In the genomic region with DNA sequence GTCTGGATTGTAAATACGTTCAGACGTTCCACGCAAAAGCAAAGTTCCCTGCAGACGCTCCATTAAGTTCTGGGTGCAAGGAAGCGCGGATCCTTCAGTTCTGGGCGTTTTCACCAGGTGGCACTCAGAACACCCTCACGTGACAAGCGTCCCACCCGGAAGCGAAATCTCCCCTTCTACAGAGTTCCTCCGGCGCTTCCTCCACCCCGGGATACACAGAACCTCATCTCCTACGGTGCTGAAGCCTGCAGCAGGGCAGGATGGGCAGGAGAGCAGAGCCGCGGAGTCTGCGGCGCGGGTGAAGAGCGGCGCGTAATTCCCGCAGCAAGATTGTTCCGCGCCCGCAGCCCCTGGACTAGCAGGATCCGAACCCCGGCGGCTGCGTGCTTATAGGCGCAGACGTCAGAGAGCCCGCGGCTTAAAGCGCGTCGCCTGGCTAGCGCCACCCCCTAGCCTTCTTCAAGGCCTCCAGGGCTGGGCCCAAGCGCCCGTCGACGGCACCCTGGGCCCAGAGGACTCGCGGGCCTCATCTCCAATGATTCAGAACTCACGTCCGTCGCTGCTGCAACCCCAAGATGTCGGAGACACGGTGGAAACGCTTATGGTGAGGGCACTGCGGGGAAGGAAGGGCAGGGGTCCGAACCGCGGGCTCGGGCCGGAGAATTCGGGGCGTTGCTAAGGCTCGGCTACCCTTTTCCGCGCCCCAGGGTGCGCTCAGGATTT, we compare ENCODE assay signal across 1 cellular context.
TF ChIP-seq lines count a peak whose summit lies in the region.

A gene with protein sequence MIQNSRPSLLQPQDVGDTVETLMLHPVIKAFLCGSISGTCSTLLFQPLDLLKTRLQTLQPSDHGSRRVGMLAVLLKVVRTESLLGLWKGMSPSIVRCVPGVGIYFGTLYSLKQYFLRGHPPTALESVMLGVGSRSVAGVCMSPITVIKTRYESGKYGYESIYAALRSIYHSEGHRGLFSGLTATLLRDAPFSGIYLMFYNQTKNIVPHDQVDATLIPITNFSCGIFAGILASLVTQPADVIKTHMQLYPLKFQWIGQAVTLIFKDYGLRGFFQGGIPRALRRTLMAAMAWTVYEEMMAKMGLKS (plus strand): TSS at position 181 of the 723 bp plus-strand sequence. CDS start 355 bp downstream, at position 536.

TF ChIP-seq in K562, 482 proteins besides CTCF, POLR2A, EP300 and RAD21 (continued from another document and continues in another):
- TF ChIP-seq ZKSCAN1 (IDR thresholded peaks at IDR 0.05; ENCODE audit: low read depth, low read length): peak; percentile 58
- no peak for TF ChIP-seq ZSCAN29 (IDR thresholded peaks at IDR 0.05)
- TF ChIP-seq GABPB1 (CRISPR knock-in tag; IDR thresholded peaks at IDR 0.05): peak; percentile 80; the same call in 1 of the 2 replicates
- TF ChIP-seq CCNT2 (IDR thresholded peaks at IDR 0.05; ENCODE audit: borderline replicate concordance, extremely low read depth, insufficient read length, low read depth, low read length): peak; percentile 22
- TF ChIP-seq, protein P1, sequence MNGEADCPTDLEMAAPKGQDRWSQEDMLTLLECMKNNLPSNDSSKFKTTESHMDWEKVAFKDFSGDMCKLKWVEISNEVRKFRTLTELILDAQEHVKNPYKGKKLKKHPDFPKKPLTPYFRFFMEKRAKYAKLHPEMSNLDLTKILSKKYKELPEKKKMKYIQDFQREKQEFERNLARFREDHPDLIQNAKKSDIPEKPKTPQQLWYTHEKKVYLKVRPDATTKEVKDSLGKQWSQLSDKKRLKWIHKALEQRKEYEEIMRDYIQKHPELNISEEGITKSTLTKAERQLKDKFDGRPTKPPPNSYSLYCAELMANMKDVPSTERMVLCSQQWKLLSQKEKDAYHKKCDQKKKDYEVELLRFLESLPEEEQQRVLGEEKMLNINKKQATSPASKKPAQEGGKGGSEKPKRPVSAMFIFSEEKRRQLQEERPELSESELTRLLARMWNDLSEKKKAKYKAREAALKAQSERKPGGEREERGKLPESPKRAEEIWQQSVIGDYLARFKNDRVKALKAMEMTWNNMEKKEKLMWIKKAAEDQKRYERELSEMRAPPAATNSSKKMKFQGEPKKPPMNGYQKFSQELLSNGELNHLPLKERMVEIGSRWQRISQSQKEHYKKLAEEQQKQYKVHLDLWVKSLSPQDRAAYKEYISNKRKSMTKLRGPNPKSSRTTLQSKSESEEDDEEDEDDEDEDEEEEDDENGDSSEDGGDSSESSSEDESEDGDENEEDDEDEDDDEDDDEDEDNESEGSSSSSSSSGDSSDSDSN (IDR thresholded peaks at IDR 0.05; ENCODE audit: borderline replicate concordance in 1 of 2, low read depth in 2 of 2, low read length in 2 of 2): peak in 1 of 2 experiments; percentile 83; a peak in 1 of 4 replicates
- TF ChIP-seq MTA3 (IDR thresholded peaks at IDR 0.05; ENCODE audit: borderline replicate concordance): peak; percentile 81; the same call in 1 of the 2 replicates
- TF ChIP-seq ZNF274 (IDR thresholded peaks at IDR 0.05; ENCODE audit: borderline replicate concordance, low read depth, low read length): no peak
- peak; percentile 94 for TF ChIP-seq GABPA (tag; conservative IDR thresholded peaks at IDR 0.05; ENCODE audit: low read depth)
- TF ChIP-seq KAT7 (CRISPR knock-in tag; IDR thresholded peaks at IDR 0.05; ENCODE audit: borderline replicate concordance): peak; percentile 78; the same call in 1 of the 2 replicates
- no peak for TF ChIP-seq RBM22 (IDR thresholded peaks at IDR 0.05; ENCODE audit: low read depth, low read length, poor library complexity, severe bottlenecking)
- TF ChIP-seq PPARD (CRISPR knock-in tag; IDR thresholded peaks at IDR 0.05): no peak
- TF ChIP-seq HDAC6 (IDR thresholded peaks at IDR 0.05; ENCODE audit: low read depth, low read length): no peak
- no peak for TF ChIP-seq EWSR1 (IDR thresholded peaks at IDR 0.05; ENCODE audit: borderline replicate concordance, low read depth, partially characterized antibody)
- TF ChIP-seq ZC3H8 (IDR thresholded peaks at IDR 0.05): no peak
- peak; percentile 80 for TF ChIP-seq C11orf30 (IDR thresholded peaks at IDR 0.05; ENCODE audit: low read depth)
- TF ChIP-seq ZNF584 (CRISPR knock-in tag; IDR thresholded peaks at IDR 0.05; ENCODE audit: low read depth): no peak
- TF ChIP-seq, protein P2, sequence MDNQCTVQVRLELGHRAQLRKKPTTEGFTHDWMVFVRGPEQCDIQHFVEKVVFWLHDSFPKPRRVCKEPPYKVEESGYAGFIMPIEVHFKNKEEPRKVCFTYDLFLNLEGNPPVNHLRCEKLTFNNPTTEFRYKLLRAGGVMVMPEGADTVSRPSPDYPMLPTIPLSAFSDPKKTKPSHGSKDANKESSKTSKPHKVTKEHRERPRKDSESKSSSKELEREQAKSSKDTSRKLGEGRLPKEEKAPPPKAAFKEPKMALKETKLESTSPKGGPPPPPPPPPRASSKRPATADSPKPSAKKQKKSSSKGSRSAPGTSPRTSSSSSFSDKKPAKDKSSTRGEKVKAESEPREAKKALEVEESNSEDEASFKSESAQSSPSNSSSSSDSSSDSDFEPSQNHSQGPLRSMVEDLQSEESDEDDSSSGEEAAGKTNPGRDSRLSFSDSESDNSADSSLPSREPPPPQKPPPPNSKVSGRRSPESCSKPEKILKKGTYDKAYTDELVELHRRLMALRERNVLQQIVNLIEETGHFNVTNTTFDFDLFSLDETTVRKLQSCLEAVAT (IDR thresholded peaks at IDR 0.05): peak in 1 of 2 experiments; percentile 21; a peak in 1 of 4 replicates
- TF ChIP-seq, protein P3, sequence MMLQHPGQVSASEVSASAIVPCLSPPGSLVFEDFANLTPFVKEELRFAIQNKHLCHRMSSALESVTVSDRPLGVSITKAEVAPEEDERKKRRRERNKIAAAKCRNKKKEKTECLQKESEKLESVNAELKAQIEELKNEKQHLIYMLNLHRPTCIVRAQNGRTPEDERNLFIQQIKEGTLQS (IDR thresholded peaks at IDR 0.05): no peak
- TF ChIP-seq, protein P3 (CRISPR knock-in tag; conservative IDR thresholded peaks at IDR 0.05): peak; percentile 85
- TF ChIP-seq, protein P4, sequence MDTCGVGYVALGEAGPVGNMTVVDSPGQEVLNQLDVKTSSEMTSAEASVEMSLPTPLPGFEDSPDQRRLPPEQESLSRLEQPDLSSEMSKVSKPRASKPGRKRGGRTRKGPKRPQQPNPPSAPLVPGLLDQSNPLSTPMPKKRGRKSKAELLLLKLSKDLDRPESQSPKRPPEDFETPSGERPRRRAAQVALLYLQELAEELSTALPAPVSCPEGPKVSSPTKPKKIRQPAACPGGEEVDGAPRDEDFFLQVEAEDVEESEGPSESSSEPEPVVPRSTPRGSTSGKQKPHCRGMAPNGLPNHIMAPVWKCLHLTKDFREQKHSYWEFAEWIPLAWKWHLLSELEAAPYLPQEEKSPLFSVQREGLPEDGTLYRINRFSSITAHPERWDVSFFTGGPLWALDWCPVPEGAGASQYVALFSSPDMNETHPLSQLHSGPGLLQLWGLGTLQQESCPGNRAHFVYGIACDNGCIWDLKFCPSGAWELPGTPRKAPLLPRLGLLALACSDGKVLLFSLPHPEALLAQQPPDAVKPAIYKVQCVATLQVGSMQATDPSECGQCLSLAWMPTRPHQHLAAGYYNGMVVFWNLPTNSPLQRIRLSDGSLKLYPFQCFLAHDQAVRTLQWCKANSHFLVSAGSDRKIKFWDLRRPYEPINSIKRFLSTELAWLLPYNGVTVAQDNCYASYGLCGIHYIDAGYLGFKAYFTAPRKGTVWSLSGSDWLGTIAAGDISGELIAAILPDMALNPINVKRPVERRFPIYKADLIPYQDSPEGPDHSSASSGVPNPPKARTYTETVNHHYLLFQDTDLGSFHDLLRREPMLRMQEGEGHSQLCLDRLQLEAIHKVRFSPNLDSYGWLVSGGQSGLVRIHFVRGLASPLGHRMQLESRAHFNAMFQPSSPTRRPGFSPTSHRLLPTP (IDR thresholded peaks at IDR 0.05; ENCODE audit: borderline replicate concordance, extremely low read depth, insufficient read length): peak; percentile 75
- TF ChIP-seq XRCC3 (IDR thresholded peaks at IDR 0.05): no peak
- TF ChIP-seq ZFP36 (IDR thresholded peaks at IDR 0.05; ENCODE audit: low read depth, low read length, partially characterized antibody): no peak
- TF ChIP-seq MBD2 (IDR thresholded peaks at IDR 0.05; ENCODE audit: borderline replicate concordance, low read depth): 0 out of 2 replicates have a peak, but pooled peaks have one; percentile 22
- no peak for TF ChIP-seq YBX1 (IDR thresholded peaks at IDR 0.05)
- TF ChIP-seq ARHGAP35 (IDR thresholded peaks at IDR 0.05; ENCODE audit: partially characterized antibody): no peak
- TF ChIP-seq YY1 (IDR thresholded peaks at IDR 0.05; ENCODE audit: borderline replicate concordance in 1 of 3, control insufficient read depth in 1 of 3, extremely low read depth in 1 of 3, insufficient read depth in 3 of 3, insufficient read length in 1 of 3, insufficient replicate concordance in 2 of 3, low read depth in 1 of 3, low read length in 2 of 3): peak in 1 of 3 experiments; percentile 57
- TF ChIP-seq POLR2G (IDR thresholded peaks at IDR 0.05; ENCODE audit: low read depth, low read length): peak; percentile 82
- TF ChIP-seq, protein P5, sequence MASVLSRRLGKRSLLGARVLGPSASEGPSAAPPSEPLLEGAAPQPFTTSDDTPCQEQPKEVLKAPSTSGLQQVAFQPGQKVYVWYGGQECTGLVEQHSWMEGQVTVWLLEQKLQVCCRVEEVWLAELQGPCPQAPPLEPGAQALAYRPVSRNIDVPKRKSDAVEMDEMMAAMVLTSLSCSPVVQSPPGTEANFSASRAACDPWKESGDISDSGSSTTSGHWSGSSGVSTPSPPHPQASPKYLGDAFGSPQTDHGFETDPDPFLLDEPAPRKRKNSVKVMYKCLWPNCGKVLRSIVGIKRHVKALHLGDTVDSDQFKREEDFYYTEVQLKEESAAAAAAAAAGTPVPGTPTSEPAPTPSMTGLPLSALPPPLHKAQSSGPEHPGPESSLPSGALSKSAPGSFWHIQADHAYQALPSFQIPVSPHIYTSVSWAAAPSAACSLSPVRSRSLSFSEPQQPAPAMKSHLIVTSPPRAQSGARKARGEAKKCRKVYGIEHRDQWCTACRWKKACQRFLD (CRISPR knock-in tag; IDR thresholded peaks at IDR 0.05): peak; percentile 86
- TF ChIP-seq NR2C1 (IDR thresholded peaks at IDR 0.05): peak; percentile 97
- peak; percentile 97 for TF ChIP-seq NR2C1 (tag; IDR thresholded peaks at IDR 0.05)
- TF ChIP-seq, protein P6, sequence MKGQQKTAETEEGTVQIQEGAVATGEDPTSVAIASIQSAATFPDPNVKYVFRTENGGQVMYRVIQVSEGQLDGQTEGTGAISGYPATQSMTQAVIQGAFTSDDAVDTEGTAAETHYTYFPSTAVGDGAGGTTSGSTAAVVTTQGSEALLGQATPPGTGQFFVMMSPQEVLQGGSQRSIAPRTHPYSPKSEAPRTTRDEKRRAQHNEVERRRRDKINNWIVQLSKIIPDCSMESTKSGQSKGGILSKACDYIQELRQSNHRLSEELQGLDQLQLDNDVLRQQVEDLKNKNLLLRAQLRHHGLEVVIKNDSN (CRISPR knock-in tag; IDR thresholded peaks at IDR 0.05): peak; percentile 99
- TF ChIP-seq NCOA6 (IDR thresholded peaks at IDR 0.05): peak; percentile 77
- TF ChIP-seq, protein P7, sequence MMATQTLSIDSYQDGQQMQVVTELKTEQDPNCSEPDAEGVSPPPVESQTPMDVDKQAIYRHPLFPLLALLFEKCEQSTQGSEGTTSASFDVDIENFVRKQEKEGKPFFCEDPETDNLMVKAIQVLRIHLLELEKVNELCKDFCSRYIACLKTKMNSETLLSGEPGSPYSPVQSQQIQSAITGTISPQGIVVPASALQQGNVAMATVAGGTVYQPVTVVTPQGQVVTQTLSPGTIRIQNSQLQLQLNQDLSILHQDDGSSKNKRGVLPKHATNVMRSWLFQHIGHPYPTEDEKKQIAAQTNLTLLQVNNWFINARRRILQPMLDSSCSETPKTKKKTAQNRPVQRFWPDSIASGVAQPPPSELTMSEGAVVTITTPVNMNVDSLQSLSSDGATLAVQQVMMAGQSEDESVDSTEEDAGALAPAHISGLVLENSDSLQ (IDR thresholded peaks at IDR 0.05): peak; percentile 57; the same call in 1 of the 2 replicates
- TF ChIP-seq KHSRP (IDR thresholded peaks at IDR 0.05): no peak
- TF ChIP-seq ZC3H4 (CRISPR knock-in tag; IDR thresholded peaks at IDR 0.05; ENCODE audit: borderline replicate concordance): peak; percentile 73
- peak; percentile 2; the same call in 1 of the 2 replicates for TF ChIP-seq JUND (IDR thresholded peaks at IDR 0.05; ENCODE audit: borderline replicate concordance, low read depth, low read length)
- TF ChIP-seq JUND (tag; IDR thresholded peaks at IDR 0.05; ENCODE audit: borderline replicate concordance, low read depth, low read length): peak; percentile 37; the same call in 1 of the 3 replicates
- TF ChIP-seq POLR2H (tag; IDR thresholded peaks at IDR 0.05; ENCODE audit: low read depth): peak; percentile 77
- peak in 1 of 2 experiments; percentile 38; a peak in 2 of 4 replicates for TF ChIP-seq FOXK2 (conservative IDR thresholded peaks at IDR 0.05 in 1 of 2, IDR thresholded peaks at IDR 0.05 in 1 of 2; ENCODE audit: low read depth in 2 of 2)
- TF ChIP-seq CREBBP (IDR thresholded peaks at IDR 0.05; ENCODE audit: low read depth, low read length): no peak
- peak; percentile 74 for TF ChIP-seq NR3C1 (CRISPR knock-in tag; IDR thresholded peaks at IDR 0.05)
- TF ChIP-seq HMG20A (CRISPR knock-in tag; conservative IDR thresholded peaks at IDR 0.05): no peak
- TF ChIP-seq PRPF4 (IDR thresholded peaks at IDR 0.05; ENCODE audit: insufficient read depth, low read depth, low read length, poor library complexity, severe bottlenecking): no peak
- 0 out of 2 replicates have a peak, but pooled peaks have one; percentile 62 for TF ChIP-seq ZNF282 (CRISPR knock-in tag; IDR thresholded peaks at IDR 0.05)
- TF ChIP-seq NRF1 (conservative IDR thresholded peaks at IDR 0.05 in 1 of 2, IDR thresholded peaks at IDR 0.05 in 1 of 2): peak; percentile 81 to 85
- TF ChIP-seq, protein P8, sequence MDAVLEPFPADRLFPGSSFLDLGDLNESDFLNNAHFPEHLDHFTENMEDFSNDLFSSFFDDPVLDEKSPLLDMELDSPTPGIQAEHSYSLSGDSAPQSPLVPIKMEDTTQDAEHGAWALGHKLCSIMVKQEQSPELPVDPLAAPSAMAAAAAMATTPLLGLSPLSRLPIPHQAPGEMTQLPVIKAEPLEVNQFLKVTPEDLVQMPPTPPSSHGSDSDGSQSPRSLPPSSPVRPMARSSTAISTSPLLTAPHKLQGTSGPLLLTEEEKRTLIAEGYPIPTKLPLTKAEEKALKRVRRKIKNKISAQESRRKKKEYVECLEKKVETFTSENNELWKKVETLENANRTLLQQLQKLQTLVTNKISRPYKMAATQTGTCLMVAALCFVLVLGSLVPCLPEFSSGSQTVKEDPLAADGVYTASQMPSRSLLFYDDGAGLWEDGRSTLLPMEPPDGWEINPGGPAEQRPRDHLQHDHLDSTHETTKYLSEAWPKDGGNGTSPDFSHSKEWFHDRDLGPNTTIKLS (IDR thresholded peaks at IDR 0.05; ENCODE audit: borderline replicate concordance, low read depth): peak; percentile 85; the same call in 1 of the 2 replicates
- TF ChIP-seq, protein P9, sequence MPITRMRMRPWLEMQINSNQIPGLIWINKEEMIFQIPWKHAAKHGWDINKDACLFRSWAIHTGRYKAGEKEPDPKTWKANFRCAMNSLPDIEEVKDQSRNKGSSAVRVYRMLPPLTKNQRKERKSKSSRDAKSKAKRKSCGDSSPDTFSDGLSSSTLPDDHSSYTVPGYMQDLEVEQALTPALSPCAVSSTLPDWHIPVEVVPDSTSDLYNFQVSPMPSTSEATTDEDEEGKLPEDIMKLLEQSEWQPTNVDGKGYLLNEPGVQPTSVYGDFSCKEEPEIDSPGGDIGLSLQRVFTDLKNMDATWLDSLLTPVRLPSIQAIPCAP (CRISPR knock-in tag; IDR thresholded peaks at IDR 0.05; ENCODE audit: borderline replicate concordance): peak; percentile 89; the same call in 1 of the 2 replicates
